Comparison of ENCODE assay signal across 8 cellular contexts in the genomic region with DNA sequence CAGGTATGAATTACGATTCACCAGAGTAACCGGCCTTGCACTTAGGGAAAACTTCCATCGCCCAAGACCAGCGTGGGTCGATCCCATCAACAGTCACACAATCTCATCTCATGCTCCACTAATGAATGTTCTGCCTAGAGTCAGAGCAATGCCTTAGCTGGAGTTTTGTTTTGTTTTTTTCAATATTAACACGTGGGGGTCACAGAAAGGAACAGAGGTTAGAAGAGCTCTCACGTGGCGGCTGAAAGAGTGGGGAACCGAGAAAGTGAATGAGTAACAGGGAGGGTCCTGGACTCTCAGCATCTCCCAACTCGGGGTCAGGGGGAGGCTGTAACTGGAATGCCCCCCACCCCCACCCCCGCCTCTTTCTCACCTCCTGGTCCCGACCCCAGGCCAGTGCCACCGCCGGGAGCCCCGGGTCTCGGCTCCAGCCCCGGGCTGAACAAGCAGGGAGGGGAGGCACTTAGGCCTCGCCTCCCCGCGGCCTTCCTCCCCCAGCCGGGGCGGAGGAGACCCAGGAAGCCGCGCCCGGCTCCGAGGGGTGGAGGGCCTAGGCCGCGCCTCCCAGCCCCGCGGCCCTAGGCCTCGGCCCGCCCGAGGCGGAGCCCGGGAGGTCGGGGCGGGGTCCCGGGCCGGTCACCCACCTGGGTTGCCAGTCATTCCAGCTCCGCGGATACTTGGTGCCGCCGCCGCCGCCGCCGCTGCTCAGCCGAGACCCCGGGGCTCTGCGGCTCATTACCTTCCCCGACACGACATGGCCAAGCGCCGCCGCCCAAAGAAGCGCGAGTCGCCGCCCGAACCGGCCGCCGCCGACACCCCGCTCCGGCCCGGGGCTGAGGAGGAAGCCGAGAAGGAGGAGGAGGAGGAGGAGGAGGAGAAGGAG. TPM values are rescaled to one million over a fixed set of nuclear protein-coding genes. Genes with fewer than 3 reads are reported as not detected.
DNase-seq lines count a peak whose midpoint lies in the region; ATAC-seq and TF ChIP-seq lines count a peak whose summit lies in the region.
"Not testable (repeated sequence)": the region's sequence is repeated elsewhere in the genome, so short reads cannot be mapped to it uniquely, and the experiment has no call there.

No MANE protein-coding gene starts in this region.

- H3K4me1 ChIP-seq in body of pancreas (peaks cover 16% of the 10 kb centered on the region), tibial artery (peaks cover 0 to 32% (median 5%) of the 10 kb centered on the region in 4 donors)
- H3K4me1 ChIP-seq in iPS DF 6.9 (ENCODE audit: control insufficient read depth, insufficient read depth, low read length), result not testable (repeated sequence)

- not testable (repeated sequence) for H3K9me3 ChIP-seq in body of pancreas; iPS DF 6.9 (ENCODE audit: control insufficient read depth, insufficient read depth, low read length); tibial artery

- TF ChIP-seq POLR2A in body of pancreas (IDR thresholded peaks at IDR 0.05), result not testable (repeated sequence)

- ATAC-seq in GM18508 (IDR thresholded peaks at IDR 0.05; ENCODE audit: insufficient read depth, unreplicated experiment) (peak; percentile 25), HG02852 (IDR thresholded peaks at IDR 0.05; ENCODE audit: unreplicated experiment) (peak; percentile 50), body of pancreas (peak; percentile 65)

- not testable (repeated sequence) for TF ChIP-seq CTCF in WI38 (IDR thresholded peaks at IDR 0.05; ENCODE audit: low read depth, low read length); body of pancreas (IDR thresholded peaks at IDR 0.05); tibial artery (IDR thresholded peaks at IDR 0.05)

- H3K36me3 ChIP-seq in body of pancreas (replicated peaks in 1 of 2; ENCODE audit: insufficient read depth in 1 of 2, low read depth in 2 of 2); iPS DF 6.9 (ENCODE audit: control insufficient read depth, insufficient read depth, low read length); tibial artery: not testable (repeated sequence)

- 0% methylated on average over 16 to 65 of the region's 68 CpGs for WGBS in body of pancreas, 2 donors
- WGBS in iPS DF 6.9 (ENCODE audit: insufficient coverage, insufficient read length), result no CpG with 5 or more reads among the region's 68 CpGs

- intact Hi-C loops in body of pancreas (cut with DNase I); tibial artery (cut with DNase I; ENCODE audit: low total_unique reads): not testable (repeated sequence)

- H3K27me3 ChIP-seq in body of pancreas; iPS DF 6.9 (ENCODE audit: control insufficient read depth, insufficient read depth, low read length); tibial artery: not testable (repeated sequence)

- DNase-seq in NCI-H146 treated with DMSO at 0.1 percent for 48 hours (lab: John Stamatoyannopoulos, UW; ENCODE audit: unreplicated experiment) (peak; percentile 51), body of pancreas (peak; percentile 38 to 64 (median 48)), renal cortical epithelial cell (ENCODE audit: low read depth) (peak; percentile 35), tibial artery (peak; percentile 30 to 72)
- DNase-seq in iPS DF 6.9 (ENCODE audit: low read depth, low spot score), result not testable (repeated sequence)

- H3K27ac ChIP-seq in body of pancreas (peak overlapping the region; percentile 93 to 96 (median 94)), tibial artery (peak overlapping the region; percentile 92 to 99)
- not testable (repeated sequence) for H3K27ac ChIP-seq in iPS DF 6.9 (ENCODE audit: low read length)

- H3K4me3 ChIP-seq in WI38 (ENCODE audit: low read depth, low read length) (peak overlapping the region; percentile 62), body of pancreas (peak overlapping the region; percentile 57 to 96), iPS DF 6.9 (ENCODE audit: low read length) (peak overlapping the region; percentile 51), tibial artery (peak overlapping the region; percentile 83 to 96)

RNA-seq across cellular contexts. Expression of a gene that starts 0.7 kb away (rescaled TPM):
- total RNA-seq in body of pancreas (10 to 100 TPM; 50.3 to 59.3 TPM), renal cortical epithelial cell (60.3 and 135 TPM in 2 replicates)

RNA-seq across cellular contexts. Expression of a gene that starts 58.2 kb away (rescaled TPM):
- total RNA-seq in body of pancreas (under 1 TPM; 0.33 to 0.78 TPM), renal cortical epithelial cell (0.87 and 1.1 TPM in 2 replicates)
